33 cellular contexts compared by ENCODE assay signal in the genomic region with DNA sequence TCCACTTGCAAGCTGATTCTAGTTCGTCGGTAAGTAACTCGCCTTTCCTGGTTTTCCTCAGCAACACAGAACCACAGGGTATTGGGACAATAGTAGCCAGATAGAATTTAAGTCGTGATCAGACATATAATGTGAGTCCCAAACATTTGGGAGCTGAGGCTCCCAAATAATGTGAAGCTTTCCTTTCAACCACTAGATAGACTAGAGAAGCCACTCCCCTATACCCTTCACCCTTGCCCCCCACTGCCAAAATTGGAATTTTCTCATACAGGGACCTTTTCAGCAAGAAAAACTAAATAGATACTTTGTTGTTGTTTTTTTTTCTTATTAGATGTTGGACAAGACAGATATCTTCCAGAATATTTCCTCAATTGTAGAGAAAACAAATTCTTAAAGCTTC. TPM values are rescaled to one million over a fixed set of nuclear protein-coding genes. Genes with fewer than 3 reads are reported as not detected.
"Had no signal": no experiment of that assay in that cellular context is flagged by ENCODE, and none has a peak within 500 bp of the region (broad histone marks: within the 10 kb centered on the region; RNA-seq: fewer than 3 reads in every experiment).

No MANE protein-coding gene starts in this region.

- H3K4me3 ChIP-seq: ascending aorta, cardiac muscle cell had no signal

- H3K9me3 ChIP-seq: ascending aorta had no signal

- DNase-seq: activated B cell treated with CpG ODN at 0.5 μM for 24 hours; activated CD4-positive, alpha-beta memory T cell treated with anti-CD3 and anti-CD28 coated beads for 36 hours; activated CD4-positive, alpha-beta T cell treated with anti-CD3 and anti-CD28 coated beads for 4 hours; activated CD4-positive, alpha-beta T cell treated with anti-CD3 and anti-CD28 coated beads, Interleukin-2, amount 10 ng/mL, durations not matched to agents 24 days and 14 days; activated CD4-positive, alpha-beta T cell treated with anti-CD3 and anti-CD28 coated beads, Interleukin-2, amount 50 U/mL, for 1 hour; activated CD4-positive, alpha-beta T cell treated with anti-CD3 and anti-CD28 coated beads, Interleukin-2, amount 50 U/mL, for 4 hours; activated CD4-positive, CD25-positive, alpha-beta regulatory T cell treated with anti-CD3 and anti-CD28 coated beads, Interleukin-2, amount 50 U/mL, for 72 hours; activated CD8-positive, alpha-beta memory T cell treated with anti-CD3 and anti-CD28 coated beads, Interleukin-2, amount 50 U/mL, for 4 hours; activated CD8-positive, alpha-beta T cell treated with anti-CD3 and anti-CD28 coated beads for 36 hours; activated effector memory CD4-positive, alpha-beta T cell treated with anti-CD3 and anti-CD28 coated beads, Interleukin-2, amount 50 U/mL, for 16 hours; activated naive CD4-positive, alpha-beta T cell treated with anti-CD3 and anti-CD28 coated beads, Interleukin-2, amount 10 ng/mL, durations not matched to agents 7 days and 5 days; activated naive CD4-positive, alpha-beta T cell treated with Interleukin-2 at 50 U/mL for 16 hours; activated naive CD8-positive, alpha-beta T cell treated with anti-CD3 and anti-CD28 coated beads, Interleukin-2, amount 10 ng/mL, durations not matched to agents 7 days and 5 days; activated naive CD8-positive, alpha-beta T cell treated with anti-CD3 and anti-CD28 coated beads, Interleukin-2, amount 50 U/mL, for 24 hours; activated T-cell treated with anti-CD3 and anti-CD28 coated beads for 4 hours; activated T-cell treated with anti-CD3 and anti-CD28 coated beads, Interleukin-2, amount 50 U/mL, for 1 hour; activated T-cell treated with anti-CD3 and anti-CD28 coated beads, Interleukin-2, amount 50 U/mL, for 4 hours; activated T-cell treated with anti-CD3 and anti-CD28 coated beads, Interleukin-2, amount 50 U/mL, for 72 hours; amygdala; anterior cingulate cortex; caudate nucleus; cerebellar nuclear complex; T-helper 1 cell; T-helper 2 cell; T-helper 9 cell had no signal

- ATAC-seq: activated CD8-positive, alpha-beta T cell treated with anti-CD3 and anti-CD28 coated beads for 36 hours; activated naive CD8-positive, alpha-beta T cell treated with anti-CD3 and anti-CD28 coated beads, Interleukin-2, amount 50 U/mL, for 24 hours; activated T-cell treated with anti-CD3 and anti-CD28 coated beads, Interleukin-2, amount 50 U/mL, for 4 hours; activated T-cell treated with anti-CD3 and anti-CD28 coated beads, Interleukin-2, amount 50 U/mL, for 72 hours; activated T-helper 17 cell treated with anti-CD3 and anti-CD28 coated beads, Interleukin-2, amount 50 U/mL, for 72 hours had no signal

- H3K4me1 ChIP-seq: ascending aorta had no signal

- H3K27me3 ChIP-seq: ascending aorta, cardiac muscle cell had no signal

- H3K27ac ChIP-seq: ascending aorta, cardiac muscle cell, VCaP had no signal

- H3K36me3 ChIP-seq: ascending aorta, cardiac muscle cell had no signal

- FAIRE-seq: bronchial epithelial cell, TTC549 had no signal

RNA-seq across cellular contexts. Expression of a gene that starts 1.9 kb away (rescaled TPM):
- total RNA-seq: activated B cell treated with CpG ODN at 0.5 μM for 24 hours; activated CD4-positive, alpha-beta memory T cell treated with anti-CD3 and anti-CD28 coated beads for 36 hours; activated CD4-positive, alpha-beta T cell treated with anti-CD3 and anti-CD28 coated beads, Interleukin-2, amount 10 ng/mL, durations not matched to agents 24 days and 14 days; activated CD8-positive, alpha-beta memory T cell treated with anti-CD3 and anti-CD28 coated beads for 36 hours; activated CD8-positive, alpha-beta T cell treated with anti-CD3 and anti-CD28 coated beads for 36 hours; activated naive CD8-positive, alpha-beta T cell treated with anti-CD3 and anti-CD28 coated beads, Interleukin-2, amount 10 ng/mL, durations not matched to agents 7 days and 5 days; activated T-cell treated with anti-CD3 and anti-CD28 coated beads, Interleukin-2, amount 50 U/mL, for 72 hours; activated T-helper 1 cell treated with anti-CD3 and anti-CD28 coated beads, Interleukin-12 subunit alpha, Interleukin-12 subunit beta, Interleukin-2, Interleukin-4 antibody, amounts not matched to agents 30 ng/mL and 10 ng/mL and 1 ng/mL, durations not matched to agents 14 hours and 24 hours and 36 hours; activated T-helper 17 cell treated with anti-CD3 and anti-CD28 coated beads, Interleukin-2, amount 50 U/mL, for 72 hours; bronchial epithelial cell had no signal
